In genomic region chr10:667602-668143, GRCh38 we compare ENCODE assay signal across 24 cellular contexts. TPM values are rescaled to one million over a fixed set of nuclear protein-coding genes. Genes with fewer than 3 reads are reported as not detected.
DNase-seq lines count a peak whose midpoint lies in the region; ATAC-seq, FAIRE-seq and TF ChIP-seq lines count a peak whose summit lies in the region.
"Had no signal": no experiment of that assay in that cellular context is flagged by ENCODE, and none has a peak within 500 bp of the region (broad histone marks: within the 10 kb centered on the region; RNA-seq: fewer than 3 reads in every experiment).

No MANE protein-coding gene starts in this region.

- peaks cover 14% of the 10 kb centered on the region for H3K4me1 Mint-ChIP-seq in astrocyte (ENCODE audit: low read depth, unreplicated experiment)
- H3K4me1 Mint-ChIP-seq: B cell had no signal

- peaks cover 4% of the 10 kb centered on the region for H4K20me1 ChIP-seq in HepG2 (ENCODE audit: insufficient read depth, low read length)
- H4K20me1 ChIP-seq in astrocyte (ENCODE audit: insufficient read depth, low read length), result peaks cover 80% of the 10 kb centered on the region

- no TSS peak for BruUV-seq in HepG2 (replicated peaks; lab: Mats Ljungman, UMichigan)

- H3K27ac ChIP-seq in HepG2 (ENCODE audit: extremely low read length, insufficient read depth, low read length) (no peak overlapping the region), right lobe of liver (no peak overlapping the region), astrocyte (ENCODE audit: low read depth, low read length) (no peak overlapping the region), left lung (no peak overlapping the region)
- H3K27ac ChIP-seq: 22Rv1 had no signal

- H3K79me2 ChIP-seq in HepG2 (ENCODE audit: insufficient read depth, low read length) (peaks cover 7% of the 10 kb centered on the region), astrocyte (ENCODE audit: insufficient read depth, low read length) (peaks cover 97% of the 10 kb centered on the region)

- no peak for TF ChIP-seq RAD21 in HepG2 (CRISPR knock-in tag; IDR thresholded peaks at IDR 0.05)

- H2AFZ ChIP-seq in HepG2 (ENCODE audit: low read length) (no peak overlapping the region), astrocyte (ENCODE audit: low read depth, low read length) (no peak overlapping the region)

- ATAC-seq in HepG2 (no peak), right lobe of liver (no peak), left lung (no peak), HG03175 (IDR thresholded peaks at IDR 0.05; ENCODE audit: unreplicated experiment) (no peak), GM19328 (IDR thresholded peaks at IDR 0.05; ENCODE audit: unreplicated experiment) (no peak)

- TF ChIP-seq CTCF in HepG2 (CRISPR knock-in tag; IDR thresholded peaks at IDR 0.05), result no peak
- TF ChIP-seq CTCF in right lobe of liver (IDR thresholded peaks at IDR 0.05), result no peak
- no peak for TF ChIP-seq CTCF in astrocyte (IDR thresholded peaks at IDR 0.05; ENCODE audit: insufficient read depth, low read depth, low read length)
- TF ChIP-seq CTCF in left lung (IDR thresholded peaks at IDR 0.05), result no peak

- no peak for TF ChIP-seq EP300 in HepG2 (IDR thresholded peaks at IDR 0.05; ENCODE audit: low read depth in 2 of 2, low read length in 2 of 2)
- TF ChIP-seq EP300 in HepG2 (CRISPR knock-in tag; IDR thresholded peaks at IDR 0.05; ENCODE audit: borderline replicate concordance), result no peak

- H3K27me3 Mint-ChIP-seq in astrocyte (ENCODE audit: low read depth, unreplicated experiment), result no peaks in the 10 kb centered on the region

- H3K4me2 ChIP-seq in HepG2 (ENCODE audit: low read depth, low read length) (no peak overlapping the region), astrocyte (ENCODE audit: low read length) (no peak overlapping the region)

- in situ Hi-C loops in HepG2 (cut with HindIII; ENCODE audit: extremely low pct_ligation_motif_present, low pct_unique_long_range_greater_than_20kb), result no loop called here

- no peaks in the 10 kb centered on the region for H3K9me3 Mint-ChIP-seq in astrocyte (ENCODE audit: unreplicated experiment)
- H3K9me3 Mint-ChIP-seq: CD4-positive, alpha-beta T cell had no signal

- H3K36me3 Mint-ChIP-seq in astrocyte (ENCODE audit: low read depth, unreplicated experiment), result peaks cover 2% of the 10 kb centered on the region

- no peaks in the 10 kb centered on the region for H3K9me3 ChIP-seq in HepG2 (ENCODE audit: low read length)
- H3K9me3 ChIP-seq in right lobe of liver, result no peaks in the 10 kb centered on the region
- H3K9me3 ChIP-seq in astrocyte (ENCODE audit: insufficient read depth, low read depth, low read length), result no peaks in the 10 kb centered on the region
- peaks cover 0 to 3% of the 10 kb centered on the region in 2 donors for H3K9me3 ChIP-seq in left lung
- H3K9me3 ChIP-seq: Caco-2, MG63 had no signal

- POLR2A ChIA-PET in HepG2 (lab: Yijun Ruan, JAX), result no interaction called here

- WGBS in HepG2 (ENCODE audit: low lambda C conversion rate), result 97% methylated on average over 7 of the region's 7 CpGs
- WGBS in right lobe of liver (ENCODE audit: insufficient coverage, low coverage, low lambda C conversion rate, missing lambda C conversion rate), result 94% methylated on average over 7 of the region's 7 CpGs

- DNase-seq in HepG2 (ENCODE audit: low spot score), result no peak
- DNase-seq in right lobe of liver, result no peak
- no peak for DNase-seq in astrocyte (ENCODE audit: low read depth)
- DNase-seq in urothelium cell line (ENCODE audit: low spot score), result no peak
- no peak for DNase-seq in left lung
- DNase-seq: CD4-positive, alpha-beta T cell; DMS153; GDM1; HCEC 1CT; Kasumi-1; MG63; NCI-H1048; NCI-H1436 treated with DMSO at 0.1 percent for 48 hours; NCI-H2029; NCI-H446; NCI-H69; Right ventricle myocardium superior had no signal

- H3K4me3 ChIP-seq in HepG2 (replicated peaks in 1 of 3; ENCODE audit: insufficient read depth in 1 of 3, low read depth in 2 of 3, low read length in 3 of 3) (no peak overlapping the region; a peak in 1 of 6 replicates), right lobe of liver (no peak overlapping the region), astrocyte (ENCODE audit: insufficient read depth, low read depth, low read length) (no peak overlapping the region), left lung (no peak overlapping the region)
- H3K4me3 ChIP-seq: MG63 had no signal

- CTCF ChIA-PET in HepG2 (lab: Yijun Ruan, JAX; ENCODE audit: low intra/inter-chr PET ratio, low total read pairs), result no interaction called here

- no peak overlapping the region for H3K27ac Mint-ChIP-seq in astrocyte (ENCODE audit: unreplicated experiment)
- H3K27ac Mint-ChIP-seq: B cell; CD4-positive, alpha-beta T cell had no signal

- FAIRE-seq in HepG2 (lab: Jason Lieb, UNC) (peak; percentile 68), astrocyte (lab: Jason Lieb, UNC) (peak; percentile 80), islet of Langerhans (lab: Jason Lieb, UNC) (peak; percentile 49), urothelium cell line (lab: Jason Lieb, UNC) (peak; percentile 9)
- FAIRE-seq: RCC 7860 had no signal

- no peak overlapping the region for H3K4me3 Mint-ChIP-seq in astrocyte (ENCODE audit: unreplicated experiment)
- H3K4me3 Mint-ChIP-seq: B cell; CD4-positive, alpha-beta T cell had no signal

- peaks cover 12% of the 10 kb centered on the region for H3K4me1 ChIP-seq in HepG2 (ENCODE audit: insufficient read depth, low read length)
- H3K4me1 ChIP-seq in right lobe of liver, result no peaks in the 10 kb centered on the region
- peaks cover 8% of the 10 kb centered on the region for H3K4me1 ChIP-seq in astrocyte (ENCODE audit: insufficient read depth, low read length)
- no peaks in the 10 kb centered on the region for H3K4me1 ChIP-seq in left lung
- H3K4me1 ChIP-seq: Caco-2 had no signal

- no peaks in the 10 kb centered on the region for H3K27me3 ChIP-seq in HepG2 (ENCODE audit: control insufficient read depth in 1 of 2, insufficient read depth in 2 of 2, low read length in 2 of 2)
- no peaks in the 10 kb centered on the region for H3K27me3 ChIP-seq in right lobe of liver
- H3K27me3 ChIP-seq in astrocyte (ENCODE audit: insufficient read depth, low read length), result no peaks in the 10 kb centered on the region
- no peaks in the 10 kb centered on the region for H3K27me3 ChIP-seq in left lung
- H3K27me3 ChIP-seq: MG63 had no signal

- H3K9ac ChIP-seq in HepG2 (ENCODE audit: insufficient read depth, low read depth, low read length), result no peak overlapping the region
- H3K9ac ChIP-seq in astrocyte (ENCODE audit: low read length), result no peak overlapping the region

- H3K36me3 ChIP-seq in HepG2 (replicated peaks in 1 of 2; ENCODE audit: control insufficient read depth in 1 of 2, insufficient read depth in 2 of 2, low read length in 2 of 2) (no peaks in the 10 kb centered on the region), right lobe of liver (no peaks in the 10 kb centered on the region), astrocyte (ENCODE audit: insufficient read depth, low read length) (no peaks in the 10 kb centered on the region), left lung (no peaks in the 10 kb centered on the region)
- H3K36me3 ChIP-seq: MG63 had no signal

- no peak for TF ChIP-seq POLR2A in HepG2 (IDR thresholded peaks at IDR 0.05; ENCODE audit: insufficient read depth in 1 of 2, low read depth in 2 of 2, low read length in 2 of 2)
- no peak for TF ChIP-seq POLR2A in right lobe of liver (IDR thresholded peaks at IDR 0.05)

- intact Hi-C loops in HepG2 (cut with micrococcal nuclease; ENCODE audit: unreplicated experiment), result no loop called here
- intact Hi-C loops in right lobe of liver (cut with DNase I), result no loop called here
- intact Hi-C loops in left lung (cut with DNase I), result no loop called here

RNA-seq across cellular contexts. Expression of gene DIP2C, which starts 21.8 kb away (rescaled TPM):
- 2.2 and 2.7 TPM in 2 replicates for total RNA-seq in HepG2 (2016; rRNA removed; fragmentation: Illumina TruSeq; extraction: Trizol)
- total RNA-seq in HepG2 (2016; cell fraction: cytosol; rRNA removed; fragmentation: Illumina TruSeq; extraction: Trizol; ENCODE audit: low read depth), result 4.0 and 4.2 TPM in 2 replicates
- total RNA-seq in HepG2 (2016; cell fraction: insoluble cytoplasmic fraction; rRNA removed; fragmentation: Illumina TruSeq; extraction: Trizol), result 2.2 and 2.3 TPM in 2 replicates
- total RNA-seq in HepG2 (2016; cell fraction: membrane; rRNA removed; fragmentation: Illumina TruSeq; extraction: Trizol), result 2.5 and 3.0 TPM in 2 replicates
- total RNA-seq in HepG2 (2016; cell fraction: nucleus; rRNA removed; fragmentation: Illumina TruSeq; extraction: Trizol), result 2.7 and 3.4 TPM in 2 replicates
- 2.7 and 3.0 TPM in 2 replicates for polyA plus RNA-seq in HepG2 (2011; rRNA removed)
- 2.9 and 3.2 TPM in 2 replicates for polyA plus RNA-seq in HepG2 (2011; cell fraction: cytosol; rRNA removed)
- 8.3 and 9.5 TPM in 2 replicates for polyA plus RNA-seq in HepG2 (2011; cell fraction: nucleus; rRNA removed)
- polyA plus RNA-seq in HepG2 (2012), result 3.6 and 4.9 TPM in 2 replicates
- 0.23 TPM in 2 replicates for polyA plus RNA-seq in HepG2 (2016; cell fraction: cytosol; fragmentation: Illumina TruSeq; extraction: Trizol; ENCODE audit: low read depth)
- 2.0 and 2.4 TPM in 2 replicates for polyA plus RNA-seq in HepG2 (2016; cell fraction: insoluble cytoplasmic fraction; fragmentation: Illumina TruSeq; extraction: Trizol; ENCODE audit: low read depth)
- 0.55 and 0.69 TPM in 2 replicates for polyA plus RNA-seq in HepG2 (2016; cell fraction: membrane; fragmentation: Illumina TruSeq; extraction: Trizol; ENCODE audit: low read depth)
- 4.2 and 4.7 TPM in 2 replicates for polyA plus RNA-seq in HepG2 (2016; cell fraction: nucleus; fragmentation: Illumina TruSeq; extraction: Trizol; ENCODE audit: insufficient read depth, low read depth)
- polyA minus RNA-seq in HepG2 (2011; rRNA and poly(A)+ RNA removed; ENCODE audit: low replicate concordance), result 0.70 and 7.2 TPM in 2 replicates
- polyA minus RNA-seq in HepG2 (2011; cell fraction: cytosol; rRNA and poly(A)+ RNA removed), result 3.9 and 4.3 TPM in 2 replicates
- 7.5 and 9.1 TPM in 2 replicates for polyA minus RNA-seq in HepG2 (2011; cell fraction: nucleus; rRNA and poly(A)+ RNA removed)
- total RNA-seq in right lobe of liver, result 10 to 100 TPM in 5 of 6 experiments, 1 to 10 TPM in 1; 8.0 to 13.5 (median 11.7) TPM
- total RNA-seq in astrocyte, result 27.3 and 30.1 TPM in 2 replicates
- 10 to 100 TPM; 10.5 to 14.7 TPM for total RNA-seq in left lung
